In the genomic region with DNA sequence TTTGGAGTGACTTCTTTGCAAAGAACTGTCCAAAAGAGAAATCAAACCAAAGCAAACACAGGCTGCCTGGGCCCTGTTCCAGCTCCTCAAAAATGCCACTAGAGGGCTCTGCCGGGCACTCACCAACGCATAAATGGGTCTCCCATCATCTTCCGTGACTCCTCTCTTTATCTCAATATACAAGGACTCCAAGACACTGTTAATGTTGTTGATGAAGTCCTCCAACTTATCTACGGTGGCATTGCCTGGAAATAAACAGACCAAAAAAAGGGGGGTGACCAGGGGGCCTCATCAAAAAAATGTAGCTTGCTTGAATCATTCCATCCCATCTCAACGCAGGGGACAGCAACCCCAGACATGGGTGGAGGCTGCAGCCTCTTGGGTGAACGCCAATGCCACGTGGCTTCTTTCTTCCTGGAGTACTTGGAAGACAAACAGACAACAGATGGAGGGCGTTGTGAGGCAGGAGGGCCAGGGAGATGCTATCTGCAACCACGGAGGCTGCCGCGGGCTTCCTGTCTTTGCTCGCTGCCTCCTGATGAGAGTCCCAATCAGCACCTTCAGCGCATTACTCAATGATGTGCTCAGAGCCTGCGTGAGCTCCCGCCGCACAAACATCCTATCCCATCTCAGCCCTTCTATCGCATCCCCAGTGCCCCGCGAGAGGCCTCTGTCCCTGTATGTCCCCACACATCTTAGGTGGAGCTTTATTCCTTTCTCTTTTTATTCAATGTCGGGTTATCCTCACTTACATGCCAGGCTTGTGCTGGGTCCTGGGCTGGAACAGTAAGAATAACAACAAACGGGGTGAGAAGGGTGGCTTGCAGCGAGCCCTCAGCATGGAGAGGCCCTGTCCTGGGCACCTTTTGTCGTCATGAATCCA, we compare ENCODE assay signal across 7 cellular contexts. TPM values are rescaled to one million over a fixed set of nuclear protein-coding genes. Genes with fewer than 3 reads are reported as not detected.
A peak's percentile ranks its signal among the peaks of the same experiment; 100 is the strongest.
DNase-seq lines count a peak whose midpoint lies in the region; ATAC-seq, FAIRE-seq and TF ChIP-seq lines count a peak whose summit lies in the region.

No MANE protein-coding gene starts in this region.

- in situ Hi-C loops in GM13976 (cut with MboI; ENCODE audit: low sequenced_read_pairs, unreplicated experiment): loop anchor here (10.0 kb wide), 2 partner anchors 130 to 220 kb away; no protein-coding TSS in a partner anchor

- peak overlapping the region in 1 of 2 donors; percentile 4 for H3K4me3 ChIP-seq in kidney (ENCODE audit: low read length in 2 of 2)

- H3K27ac ChIP-seq in caudate nucleus (ENCODE audit: low read depth, low read length): peak overlapping the region; percentile 60
- peak overlapping the region; percentile 78 to 81 for H3K27ac ChIP-seq in kidney (ENCODE audit: low read depth in 2 of 2, low read length in 2 of 2)

- peaks cover 4 to 16% of the 10 kb centered on the region in 2 donors for H3K36me3 ChIP-seq in kidney (ENCODE audit: control insufficient read depth in 1 of 2, insufficient read depth in 2 of 2, low read length in 2 of 2)

- ATAC-seq in activated CD4-positive, CD25-positive, alpha-beta regulatory T cell treated with anti-CD3 and anti-CD28 coated beads, Interleukin-2, amount 50 U/mL, for 24 hours: peak; percentile 15 to 20
- ATAC-seq in HG02870 (IDR thresholded peaks at IDR 0.05; ENCODE audit: unreplicated experiment): no peak

- no peaks in the 10 kb centered on the region for H3K9me3 ChIP-seq in kidney (ENCODE audit: control insufficient read depth in 1 of 2, low read length in 2 of 2)

- peak; percentile 65 for TF ChIP-seq CTCF in GM13976 (IDR thresholded peaks at IDR 0.05; ENCODE audit: borderline replicate concordance, control extremely low read depth, extremely low read depth, insufficient read depth, missing control alignments)
- TF ChIP-seq CTCF in kidney (IDR thresholded peaks at IDR 0.05; ENCODE audit: borderline replicate concordance, extremely low read depth, insufficient read depth): peak; percentile 63

- no peak for FAIRE-seq in kidney (lab: Jason Lieb, UNC)

- intact Hi-C loops in kidney (cut with DNase I): loop anchor here (5.0 to 10.0 kb wide), 2 partner anchors 110 to 132 kb away; no protein-coding TSS in a partner anchor

- DNase-seq in GM13976 (ENCODE audit: low spot score) (peak; percentile 76), NCI-H345 (lab: John Stamatoyannopoulos, UW) (peak; percentile 76), caudate nucleus (lab: John Stamatoyannopoulos, UW) (peak in 48 of 61 donors; percentile 14 to 91 (median 48)), kidney (peak; percentile 95)
- peak; percentile 50 to 84 for DNase-seq in stimulated activated CD4-positive, alpha-beta T cell treated with anti-CD3 and anti-CD28 coated beads, Interleukin-15, amount 100 ng/mL, for 1 hour (ENCODE audit: low read depth in 1 of 2, low spot score in 1 of 2)

- H3K9ac ChIP-seq in kidney (ENCODE audit: low read length in 2 of 2): peak overlapping the region in 1 of 2 donors; percentile 28

- peaks cover 14 to 25% of the 10 kb centered on the region in 2 donors for H3K4me1 ChIP-seq in kidney (ENCODE audit: control insufficient read depth in 1 of 2, insufficient read depth in 1 of 2, low read depth in 1 of 2, low read length in 2 of 2)

RNA-seq across cellular contexts. Expression of a gene that starts 32.0 kb away (rescaled TPM):
- 8.5 TPM for total RNA-seq in kidney
- polyA plus RNA-seq in kidney (ENCODE audit: insufficient read depth, low read depth, low replicate concordance): 6.3 TPM

RNA-seq across cellular contexts. Expression of a gene that starts 33.3 kb away (rescaled TPM):
- total RNA-seq in kidney: 72.1 TPM
- polyA plus RNA-seq in kidney (ENCODE audit: insufficient read depth, low read depth, low replicate concordance): 145 TPM
